ENCODE assay signal across 16 cellular contexts in the genomic region with DNA sequence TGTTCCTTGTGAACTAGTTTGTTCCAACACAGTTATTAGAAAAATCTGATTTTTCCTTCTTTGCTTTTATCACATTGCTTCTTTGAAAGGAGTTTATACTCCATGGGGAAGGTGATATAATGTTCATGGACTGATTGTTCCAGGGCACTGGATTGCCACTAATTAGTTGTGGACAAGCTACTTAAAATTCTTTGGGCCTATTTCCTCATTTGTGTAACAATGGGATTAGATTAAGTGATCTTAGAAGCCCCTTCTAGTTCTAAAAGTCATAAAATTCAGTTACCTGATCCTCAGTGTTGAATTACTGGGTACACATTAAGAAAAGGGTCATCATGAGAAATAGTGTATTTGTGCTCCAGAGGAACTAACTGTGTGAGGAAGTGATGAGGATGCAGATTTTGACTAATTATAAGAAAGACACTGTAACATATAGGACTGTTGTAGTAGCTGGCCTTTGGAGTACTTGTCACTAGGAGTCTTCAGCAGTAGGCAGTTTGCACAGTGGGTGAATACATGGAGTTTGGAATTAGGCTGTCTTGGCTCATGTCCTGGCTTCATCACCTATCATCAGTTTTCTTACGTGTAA.
DNase-seq lines count a peak whose midpoint lies in the region; ATAC-seq, FAIRE-seq and TF ChIP-seq lines count a peak whose summit lies in the region.
"Had no signal": no experiment of that assay in that cellular context is flagged by ENCODE, and none has a peak within 500 bp of the region (broad histone marks: within the 10 kb centered on the region; RNA-seq: fewer than 3 reads in every experiment).

No MANE protein-coding gene starts in this region.

- H3K4me1 ChIP-seq in K562 (replicated peaks in 1 of 2; ENCODE audit: control insufficient read depth in 2 of 2, insufficient read depth in 2 of 2, low read length in 2 of 2) (peaks cover 0 to 5% of the 10 kb centered on the region in 2 experiments; a peak in 2 of 5 replicates), neural progenitor cell (peaks cover 16% of the 10 kb centered on the region), PC-3 (ENCODE audit: insufficient read depth, low read length) (0 out of 2 replicates have a peak, but pooled peaks cover 5% of the 10 kb centered on the region)
- H3K4me1 ChIP-seq: BLaER1, SJSA1 had no signal

- no TSS peak for BruUV-seq in K562 (replicated peaks; lab: Mats Ljungman, UMichigan)
- no TSS peak for BruUV-seq in PC-3 (replicated peaks; lab: Mats Ljungman, UMichigan)

- no peak for TF ChIP-seq RAD21 in K562 (CRISPR knock-in tag; conservative IDR thresholded peaks at IDR 0.05 in 1 of 2, IDR thresholded peaks at IDR 0.05 in 1 of 2)

- H3K4me2 ChIP-seq in K562 (ENCODE audit: insufficient read depth, low read length) = no peak overlapping the region
- H3K4me2 ChIP-seq in neural progenitor cell = peak overlapping the region; percentile 14
- H3K4me2 ChIP-seq in PC-3 (ENCODE audit: low read length) = no peak overlapping the region
- H3K4me2 ChIP-seq: BLaER1 had no signal

- CTCF ChIA-PET in K562 (lab: Yijun Ruan, JAX; ENCODE audit: low intra/inter-chr PET ratio) (no interaction called here), PC-3 (lab: Charles Lee) (no interaction called here)

- H3K27me3 Mint-ChIP-seq in neural progenitor cell (ENCODE audit: insufficient read depth, low read depth) = no peaks in the 10 kb centered on the region

- H3K9ac ChIP-seq in K562 (ENCODE audit: insufficient read depth in 1 of 2, low read depth in 2 of 2, low read length in 2 of 2) = no peak overlapping the region
- no peak overlapping the region for H3K9ac ChIP-seq in neural progenitor cell
- no peak overlapping the region for H3K9ac ChIP-seq in PC-3 (ENCODE audit: low read length)
- H3K9ac ChIP-seq: BLaER1 had no signal

- no peak for TF ChIP-seq POLR2A in K562 (conservative IDR thresholded peaks at IDR 0.05)

- no peak overlapping the region for H3K4me3 Mint-ChIP-seq in neural progenitor cell
- H3K4me3 Mint-ChIP-seq: CD8-positive, alpha-beta T cell had no signal

- no peaks in the 10 kb centered on the region for H3K4me1 Mint-ChIP-seq in neural progenitor cell

- peaks cover 8% of the 10 kb centered on the region for H3K36me3 Mint-ChIP-seq in neural progenitor cell

- intact Hi-C loops in K562 (cut with micrococcal nuclease) (no loop called here), PC-3 (cut with micrococcal nuclease) (no loop called here)

- no peaks in the 10 kb centered on the region for H3K27me3 ChIP-seq in K562 (ENCODE audit: control insufficient read depth in 2 of 2, insufficient read depth in 2 of 2, low read length in 2 of 2)
- H3K27me3 ChIP-seq in neural progenitor cell = no peaks in the 10 kb centered on the region
- H3K27me3 ChIP-seq in PC-3 (ENCODE audit: low read length) = no peaks in the 10 kb centered on the region
- H3K27me3 ChIP-seq: BLaER1, SJSA1 had no signal

- H3K27ac ChIP-seq in K562 (ENCODE audit: extremely low read depth, low read depth, low read length) (no peak overlapping the region), neural progenitor cell (no peak overlapping the region), PC-3 (ENCODE audit: low read length) (no peak overlapping the region)
- H3K27ac ChIP-seq: BLaER1, HL-60, SJSA1 had no signal

- H3K9me3 ChIP-seq in K562 (replicated peaks; ENCODE audit: control insufficient read depth, insufficient read depth, low read depth, low read length) = no peaks in the 10 kb centered on the region
- no peaks in the 10 kb centered on the region for H3K9me3 ChIP-seq in neural progenitor cell (ENCODE audit: low read depth)
- no peaks in the 10 kb centered on the region for H3K9me3 ChIP-seq in PC-3 (ENCODE audit: low read length)
- H3K9me3 ChIP-seq: BLaER1, SJSA1 had no signal

- POLR2A ChIA-PET in K562 (lab: Yijun Ruan, JAX) (interaction anchor here (1.1 kb wide), 1 partner anchor 15 kb away, joined by 3 read pairs; no protein-coding TSS in a partner anchor), PC-3 (lab: Charles Lee; ENCODE audit: unreplicated experiment) (interaction anchor here (0.5 kb wide), 1 partner anchor 24 kb away, joined by 8 read pairs; no protein-coding TSS in a partner anchor)

- H3F3A ChIP-seq in neural progenitor cell (ENCODE audit: low read depth) = no peaks in the 10 kb centered on the region
- no peaks in the 10 kb centered on the region for H3F3A ChIP-seq in PC-3 (ENCODE audit: low read length, unreplicated experiment)

- in situ Hi-C loops in K562 (cut with MboI) = no loop called here

- peak; percentile 23 for FAIRE-seq in K562 (lab: Jason Lieb, UNC)
- FAIRE-seq: HTR-8/SVneo had no signal

- H3K9me2 ChIP-seq in PC-3 (replicated peaks; ENCODE audit: low read length) = no peaks in the 10 kb centered on the region

- H3K79me2 ChIP-seq in K562 (ENCODE audit: control insufficient read depth, insufficient read depth, low read length) (no peaks in the 10 kb centered on the region), neural progenitor cell (ENCODE audit: low read depth) (no peaks in the 10 kb centered on the region), PC-3 (ENCODE audit: low read length) (no peaks in the 10 kb centered on the region)

- peak; percentile 30 for DNase-seq in NCI-H2107 treated with DMSO at 0.1 percent for 48 hours (lab: John Stamatoyannopoulos, UW; ENCODE audit: unreplicated experiment)
- DNase-seq in NCI-H2107 (lab: John Stamatoyannopoulos, UW) = no peak
- DNase-seq in NCI-H2029 treated with DMSO at 0.1 percent for 48 hours (lab: John Stamatoyannopoulos, UW) = peak; percentile 50
- DNase-seq in K562 (ENCODE audit: extremely low read depth in 1 of 4, low spot score in 3 of 4) = no peak
- DNase-seq in neural progenitor cell (ENCODE audit: low spot score) = peak; percentile 73
- no peak for DNase-seq in stimulated activated CD4-positive, alpha-beta T cell treated with anti-CD3 and anti-CD28 coated beads, Interleukin-2, amount 100 ng/mL, for 24 hours
- no peak for DNase-seq in nucleus accumbens (lab: John Stamatoyannopoulos, UW)
- DNase-seq in PC-3 = no peak
- DNase-seq: 8988T; CD8-positive, alpha-beta T cell; DND-41 had no signal

- peaks cover 13% of the 10 kb centered on the region; the same call in 1 of the 3 replicates for H3K36me3 ChIP-seq in K562 (ENCODE audit: control insufficient read depth, insufficient read depth, low read length)
- H3K36me3 ChIP-seq in neural progenitor cell = peaks cover 3% of the 10 kb centered on the region
- H3K36me3 ChIP-seq in PC-3 (ENCODE audit: low read depth, low read length) = peaks cover 6% of the 10 kb centered on the region; the same call in 1 of the 2 replicates

- H3K9me3 Mint-ChIP-seq in neural progenitor cell = no peaks in the 10 kb centered on the region
- H3K9me3 Mint-ChIP-seq: CD8-positive, alpha-beta T cell had no signal

- H2AFZ ChIP-seq in K562 (ENCODE audit: low read depth, low read length) (no peak overlapping the region), neural progenitor cell (replicated peaks) (no peak overlapping the region), PC-3 (ENCODE audit: low read length) (no peak overlapping the region)

- H3K4me3 ChIP-seq in K562 = no peak overlapping the region
- no peak overlapping the region for H3K4me3 ChIP-seq in neural progenitor cell
- H3K4me3 ChIP-seq in PC-3 (ENCODE audit: low read length) = no peak overlapping the region
- H3K4me3 ChIP-seq: BLaER1, SJSA1 had no signal

- no peak for TF ChIP-seq EP300 in K562 (IDR thresholded peaks at IDR 0.05; ENCODE audit: low read length)

- H3K27ac Mint-ChIP-seq in neural progenitor cell = no peak overlapping the region
- H3K27ac Mint-ChIP-seq: CD8-positive, alpha-beta T cell had no signal

- 24% methylated on average over 1 of the region's 1 CpG for WGBS in K562 (ENCODE audit: insufficient coverage, low coverage, missing lambda C conversion rate)

- TF ChIP-seq CTCF in K562 (IDR thresholded peaks at IDR 0.05 in 2 of 3, conservative IDR thresholded peaks at IDR 0.05 in 1 of 3; ENCODE audit: insufficient read depth in 2 of 3, low read depth in 1 of 3, low read length in 3 of 3) (no peak), neural progenitor cell (IDR thresholded peaks at IDR 0.05) (no peak), PC-3 (conservative IDR thresholded peaks at IDR 0.05; ENCODE audit: low read depth, low read length) (no peak)

- ATAC-seq in K562 (peak; percentile 70), PC-3 (no peak)
- ATAC-seq: CD8-positive, alpha-beta T cell; HCT116 had no signal

- no peaks in the 10 kb centered on the region for H3K9me1 ChIP-seq in K562 (ENCODE audit: control insufficient read depth, insufficient read depth, low read length)

- H4K20me1 ChIP-seq in K562 (replicated peaks; ENCODE audit: control insufficient read depth, insufficient read depth, low read length) = no peaks in the 10 kb centered on the region
- no peaks in the 10 kb centered on the region for H4K20me1 ChIP-seq in neural progenitor cell (ENCODE audit: low read depth)
- H4K20me1 ChIP-seq in PC-3 (ENCODE audit: low read length) = no peaks in the 10 kb centered on the region
- H4K20me1 ChIP-seq: BLaER1 had no signal

TF ChIP-seq in K562, 482 proteins besides CTCF, POLR2A, EP300 and RAD21 (continues in another document):
- TF ChIP-seq ZNF408 (CRISPR knock-in tag; IDR thresholded peaks at IDR 0.05; ENCODE audit: low read depth) = no peak
- TF ChIP-seq, protein P1, sequence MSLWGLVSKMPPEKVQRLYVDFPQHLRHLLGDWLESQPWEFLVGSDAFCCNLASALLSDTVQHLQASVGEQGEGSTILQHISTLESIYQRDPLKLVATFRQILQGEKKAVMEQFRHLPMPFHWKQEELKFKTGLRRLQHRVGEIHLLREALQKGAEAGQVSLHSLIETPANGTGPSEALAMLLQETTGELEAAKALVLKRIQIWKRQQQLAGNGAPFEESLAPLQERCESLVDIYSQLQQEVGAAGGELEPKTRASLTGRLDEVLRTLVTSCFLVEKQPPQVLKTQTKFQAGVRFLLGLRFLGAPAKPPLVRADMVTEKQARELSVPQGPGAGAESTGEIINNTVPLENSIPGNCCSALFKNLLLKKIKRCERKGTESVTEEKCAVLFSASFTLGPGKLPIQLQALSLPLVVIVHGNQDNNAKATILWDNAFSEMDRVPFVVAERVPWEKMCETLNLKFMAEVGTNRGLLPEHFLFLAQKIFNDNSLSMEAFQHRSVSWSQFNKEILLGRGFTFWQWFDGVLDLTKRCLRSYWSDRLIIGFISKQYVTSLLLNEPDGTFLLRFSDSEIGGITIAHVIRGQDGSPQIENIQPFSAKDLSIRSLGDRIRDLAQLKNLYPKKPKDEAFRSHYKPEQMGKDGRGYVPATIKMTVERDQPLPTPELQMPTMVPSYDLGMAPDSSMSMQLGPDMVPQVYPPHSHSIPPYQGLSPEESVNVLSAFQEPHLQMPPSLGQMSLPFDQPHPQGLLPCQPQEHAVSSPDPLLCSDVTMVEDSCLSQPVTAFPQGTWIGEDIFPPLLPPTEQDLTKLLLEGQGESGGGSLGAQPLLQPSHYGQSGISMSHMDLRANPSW (CRISPR knock-in tag; IDR thresholded peaks at IDR 0.05) = no peak
- peak; percentile 42; the same call in 1 of the 2 replicates for TF ChIP-seq C11orf30 (IDR thresholded peaks at IDR 0.05; ENCODE audit: low read depth)
- TF ChIP-seq MAFF (IDR thresholded peaks at IDR 0.05; ENCODE audit: low read length) = peak; percentile 20; the same call in 1 of the 2 replicates
- no peak for TF ChIP-seq ZNF695 (CRISPR knock-in tag; IDR thresholded peaks at IDR 0.05)

Comparison
In these comparisons a context has a peak if more than half of its experiments do, and no peak if none do; other contexts are left out.
1. DNase-seq: peak in NCI-H2107 treated with DMSO at 0.1 percent for 48 hours (single experiment), NCI-H2029 treated with DMSO at 0.1 percent for 48 hours (single experiment) and neural progenitor cell (single experiment); none in NCI-H2107 (single experiment), K562 (0 of 4), stimulated activated CD4-positive, alpha-beta T cell treated with anti-CD3 and anti-CD28 coated beads, Interleukin-2, amount 100 ng/mL, for 24 hours (0 of 2), nucleus accumbens (0 of 56) and PC-3 (single experiment).